ENCODE assay signal across 12 cellular contexts in genomic region chr12:3533703-3534386, GRCh38. TPM values are rescaled to one million over a fixed set of nuclear protein-coding genes. Genes with fewer than 3 reads are reported as not detected.
DNase-seq lines count a peak whose midpoint lies in the region; ATAC-seq lines count a peak whose summit lies in the region.
"Had no signal": no experiment of that assay in that cellular context is flagged by ENCODE, and none has a peak within 500 bp of the region (broad histone marks: within the 10 kb centered on the region; RNA-seq: fewer than 3 reads in every experiment).

No MANE protein-coding gene starts in this region.

- peak overlapping the region; percentile 48 for H3K27ac ChIP-seq in caudate nucleus (ENCODE audit: low read depth, low read length)
- H3K27ac ChIP-seq: suprapubic skin had no signal

- ATAC-seq in HG02623 (IDR thresholded peaks at IDR 0.05; ENCODE audit: unreplicated experiment) (no peak), GM21529 (IDR thresholded peaks at IDR 0.05; ENCODE audit: unreplicated experiment) (no peak), HG03469 (IDR thresholded peaks at IDR 0.05; ENCODE audit: unreplicated experiment) (no peak)

- peak; percentile 100 for DNase-seq in DMS53 treated with DMSO at 0.1 percent for 48 hours (lab: John Stamatoyannopoulos, UW; ENCODE audit: unreplicated experiment)
- peak; percentile 88 for DNase-seq in NCI-H2107 treated with DMSO at 0.1 percent for 48 hours (lab: John Stamatoyannopoulos, UW; ENCODE audit: unreplicated experiment)
- DNase-seq in caudate nucleus (lab: John Stamatoyannopoulos, UW), result peak in 8 of 61 donors; percentile 14 to 94 (median 26)
- DNase-seq in myocyte (ENCODE audit: low read depth), result peak; percentile 43
- no peak for DNase-seq in SKM-1 (lab: John Stamatoyannopoulos, UW; ENCODE audit: unreplicated experiment)
- DNase-seq: activated CD4-positive, alpha-beta T cell treated with anti-CD3 and anti-CD28 coated beads, Interleukin-2, amount 50 U/mL, for 48 hours; CD4-positive, CD25-positive, alpha-beta regulatory T cell; NCI-H226 had no signal

RNA-seq across cellular contexts. Expression of gene PRMT8, which starts 42.8 kb away (rescaled TPM):
- total RNA-seq in myocyte, result not detected in 2 replicates
- 0.05 TPM for polyA plus RNA-seq in myocyte (2012)
- total RNA-seq: CD4-positive, CD25-positive, alpha-beta regulatory T cell; suprapubic skin had no signal
- polyA plus RNA-seq: CD4-positive, CD25-positive, alpha-beta regulatory T cell had no signal
